In the genomic region with DNA sequence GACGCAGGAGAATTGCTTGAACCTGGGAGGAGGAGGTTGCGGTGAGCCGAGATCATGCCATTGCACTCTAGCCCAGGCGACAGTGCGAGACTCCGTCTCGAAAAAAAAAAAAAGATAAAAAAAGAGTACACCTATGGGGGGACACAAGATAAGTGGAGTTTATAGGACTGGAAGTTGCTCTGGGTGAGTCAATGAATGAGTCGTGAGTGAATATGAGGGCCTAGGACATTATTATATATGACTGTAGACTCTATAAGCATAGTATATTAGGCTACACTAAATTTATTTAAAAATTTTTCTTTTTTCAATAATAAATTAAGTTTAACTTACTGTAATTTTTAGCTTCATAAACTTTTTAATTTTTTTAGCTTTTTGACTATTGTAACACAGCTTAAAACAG, we compare ENCODE assay signal across 20 cellular contexts. TPM values are rescaled to one million over a fixed set of nuclear protein-coding genes. Genes with fewer than 3 reads are reported as not detected.
A peak's percentile ranks its signal among the peaks of the same experiment; 100 is the strongest.
DNase-seq lines count a peak whose midpoint lies in the region; ATAC-seq, FAIRE-seq and TF ChIP-seq lines count a peak whose summit lies in the region.
"Had no signal": no experiment of that assay in that cellular context is flagged by ENCODE, and none has a peak within 500 bp of the region (broad histone marks: within the 10 kb centered on the region; RNA-seq: fewer than 3 reads in every experiment).

No MANE protein-coding gene starts in this region.

- intact Hi-C loops in kidney (cut with DNase I) (no loop called here), left ventricle myocardium superior (cut with micrococcal nuclease) (no loop called here), prostate gland (cut with DNase I) (no loop called here)

- ATAC-seq in left ventricle myocardium superior = no peak

- TF ChIP-seq CTCF in kidney (IDR thresholded peaks at IDR 0.05; ENCODE audit: borderline replicate concordance, extremely low read depth, insufficient read depth) (no peak), prostate gland (IDR thresholded peaks at IDR 0.05) (no peak)

- 95% methylated on average over 8 of the region's 8 CpGs for WGBS in prostate gland

- H3K27ac ChIP-seq in kidney (ENCODE audit: low read depth in 2 of 2, low read length in 2 of 2) = no peak overlapping the region
- H3K27ac ChIP-seq in prostate gland = no peak overlapping the region

- H3K4me3 ChIP-seq in kidney (ENCODE audit: low read length in 2 of 2) = no peak overlapping the region
- no peak overlapping the region for H3K4me3 ChIP-seq in prostate gland

- TF ChIP-seq POLR2A in prostate gland (IDR thresholded peaks at IDR 0.05) = no peak

- DNase-seq in ELR (ENCODE audit: low read depth) = peak; percentile 43
- peak; percentile 39 for DNase-seq in LHCN-M2 (ENCODE audit: low read depth)
- DNase-seq in kidney = no peak
- no peak for DNase-seq in NCI-H1417 treated with DMSO at 0.1 percent for 48 hours (lab: John Stamatoyannopoulos, UW)
- DNase-seq in left ventricle myocardium superior = no peak
- no peak for DNase-seq in prostate gland (ENCODE audit: low spot score)
- DNase-seq in retina = no peak
- DNase-seq: 8988T; BE2C; C1 segment of cervical spinal cord; CD4-positive, CD25-positive, alpha-beta regulatory T cell; CD8-positive, alpha-beta memory T cell; COR-L47; DMS 273 treated with DMSO at 0.1 percent for 48 hours; DMS53; DND-41; GF-D8; H9 had no signal

- no peak overlapping the region for H3K9ac ChIP-seq in kidney (ENCODE audit: low read length in 2 of 2)

- H3K27me3 ChIP-seq in prostate gland (replicated peaks; ENCODE audit: insufficient read depth) = no peaks in the 10 kb centered on the region
- H3K27me3 ChIP-seq: BE2C had no signal

- H3K9me3 ChIP-seq in kidney (ENCODE audit: control insufficient read depth in 1 of 2, low read length in 2 of 2) (no peaks in the 10 kb centered on the region), prostate gland (no peaks in the 10 kb centered on the region)
- H3K9me3 ChIP-seq: BE2C had no signal

- H3K36me3 ChIP-seq in kidney (ENCODE audit: control insufficient read depth in 1 of 2, insufficient read depth in 2 of 2, low read length in 2 of 2) (no peaks in the 10 kb centered on the region), prostate gland (no peaks in the 10 kb centered on the region)
- H3K36me3 ChIP-seq: BE2C had no signal

- FAIRE-seq in TTC549 (lab: Jason Lieb, UNC) (peak; percentile 36), kidney (lab: Jason Lieb, UNC) (peak; percentile 59)
- FAIRE-seq: H1 had no signal

- H3K4me1 ChIP-seq in kidney (ENCODE audit: control insufficient read depth in 1 of 2, insufficient read depth in 1 of 2, low read depth in 1 of 2, low read length in 2 of 2) (no peaks in the 10 kb centered on the region), prostate gland (replicated peaks) (no peaks in the 10 kb centered on the region)
- H3K4me1 ChIP-seq: BE2C had no signal

RNA-seq across cellular contexts. Expression of gene SGCE, which starts 19.4 kb away (rescaled TPM):
- total RNA-seq in LHCN-M2 (2014; rRNA removed) (92.1 and 138 TPM in 2 replicates), kidney (59.6 TPM), left ventricle myocardium superior (17.4 TPM), prostate gland (100 to 1,000 TPM in 1 of 2 donors, 10 to 100 TPM in 1; 34.9 to 113 TPM)
- 40.2 TPM for polyA plus RNA-seq in LHCN-M2 (2012)
- 56.5 TPM for polyA plus RNA-seq in kidney (ENCODE audit: insufficient read depth, low read depth, low replicate concordance)

Comparison
In these comparisons a context has a peak if more than half of its experiments do, and no peak if none do; other contexts are left out.
1. DNase-seq: peak in ELR (single experiment) and LHCN-M2 (single experiment); none in kidney (single experiment), NCI-H1417 treated with DMSO at 0.1 percent for 48 hours (single experiment), left ventricle myocardium superior (single experiment), prostate gland (single experiment) and retina (single experiment).